ENCODE assay signal across 8 cellular contexts in the genomic region with DNA sequence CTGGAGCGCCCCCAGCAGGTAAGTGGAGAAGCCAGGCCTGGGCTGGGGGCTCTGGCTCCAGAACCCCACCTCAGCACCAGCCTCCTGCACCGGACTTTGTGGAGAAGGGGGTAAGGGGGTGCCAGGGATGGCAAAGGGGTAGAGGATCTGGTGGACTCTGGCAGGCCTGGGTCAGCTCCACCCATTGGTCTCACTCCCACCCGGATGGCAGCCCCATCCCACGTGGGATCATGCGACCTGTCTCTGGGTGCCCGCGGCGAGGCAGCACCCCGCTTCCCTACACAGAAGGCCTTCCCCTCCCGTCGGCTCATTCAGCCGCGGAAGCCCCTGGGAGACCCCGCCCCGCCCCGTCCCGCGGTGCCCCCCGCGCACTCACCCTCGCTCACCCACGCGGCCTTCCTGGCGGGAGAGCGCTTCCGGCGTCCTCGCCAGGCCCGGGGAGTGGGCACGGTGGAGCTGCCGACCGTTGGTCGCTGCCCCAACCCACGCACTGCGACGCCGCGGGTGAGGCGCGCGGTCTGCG. TPM values are rescaled to one million over a fixed set of nuclear protein-coding genes. Genes with fewer than 3 reads are reported as not detected.
DNase-seq lines count a peak whose midpoint lies in the region; ATAC-seq and TF ChIP-seq lines count a peak whose summit lies in the region.

No MANE protein-coding gene starts in this region.

- peak in 6 of 7 experiments; percentile 9 to 45 (median 26) for DNase-seq in CD8-positive, alpha-beta T cell
- peak; percentile 72 for DNase-seq in GM19238 (ENCODE audit: insufficient read length, low spot score)
- peak; percentile 30 for DNase-seq in T-helper 22 cell (ENCODE audit: low read depth)
- DNase-seq in colonic mucosa = peak; percentile 51
- peak; percentile 68 for DNase-seq in lower lobe of right lung
- DNase-seq in NCI-H345 treated with DMSO at 0.1 percent for 48 hours (lab: John Stamatoyannopoulos, UW; ENCODE audit: unreplicated experiment) = no peak

- H3K9me3 Mint-ChIP-seq in CD8-positive, alpha-beta T cell = no peaks in the 10 kb centered on the region

- peak overlapping the region; percentile 82 for H3K4me3 Mint-ChIP-seq in CD8-positive, alpha-beta T cell

- H3K27me3 Mint-ChIP-seq in CD8-positive, alpha-beta T cell (ENCODE audit: low read depth) = no peaks in the 10 kb centered on the region

- intact Hi-C loops in CD8-positive, alpha-beta T cell (cut with DNase I, micrococcal nuclease) = loop anchor here (1.0 to 5.0 kb wide), 5 partner anchors 32 to 188 kb away; a partner anchor contains a TSS
- intact Hi-C loops in colonic mucosa (cut with DNase I) (no loop called here), lower lobe of right lung (cut with DNase I) (no loop called here)

- ATAC-seq in CD8-positive, alpha-beta T cell = peak; percentile 53
- peak; percentile 33 for ATAC-seq in HG03442 (IDR thresholded peaks at IDR 0.05; ENCODE audit: unreplicated experiment)
- ATAC-seq in lower lobe of right lung = peak; percentile 48 to 65

- H3K27me3 ChIP-seq in CD8-positive, alpha-beta T cell (ENCODE audit: insufficient read depth, low read length) = no peaks in the 10 kb centered on the region
- H3K27me3 ChIP-seq in colonic mucosa (no peaks in the 10 kb centered on the region), lower lobe of right lung (ENCODE audit: low read depth) (no peaks in the 10 kb centered on the region), subcutaneous abdominal adipose tissue (ENCODE audit: control insufficient read depth in 5 of 5, insufficient read depth in 4 of 5, low read length in 5 of 5) (no peaks in the 10 kb centered on the region)

- H3K4me1 Mint-ChIP-seq in CD8-positive, alpha-beta T cell (ENCODE audit: low read depth) = peaks cover 17% of the 10 kb centered on the region

- POLR2A ChIA-PET in CD8-positive, alpha-beta T cell (lab: Charles Lee) = no interaction called here

- peak overlapping the region; percentile 81 to 84 for H3K9ac ChIP-seq in colonic mucosa (ENCODE audit: low read depth in 2 of 2, low read length in 2 of 2)
- peak overlapping the region in 4 of 5 donors; percentile 54 to 80 (median 76) for H3K9ac ChIP-seq in subcutaneous abdominal adipose tissue (ENCODE audit: low read length in 5 of 5)

- no peaks in the 10 kb centered on the region for H3K9me3 ChIP-seq in CD8-positive, alpha-beta T cell (ENCODE audit: low read length)
- no peaks in the 10 kb centered on the region for H3K9me3 ChIP-seq in colonic mucosa
- H3K9me3 ChIP-seq in lower lobe of right lung = no peaks in the 10 kb centered on the region
- H3K9me3 ChIP-seq in subcutaneous abdominal adipose tissue (ENCODE audit: control insufficient read depth in 5 of 5, low read length in 5 of 5) = no peaks in the 10 kb centered on the region

- CTCF ChIA-PET in CD8-positive, alpha-beta T cell (lab: Charles Lee) = interaction anchor here (0.9 to 1.5 kb wide), 3 partner anchors 9 to 19 kb away, joined by 3 to 10 read pairs (median 4); no protein-coding TSS in a partner anchor

- H3K4me3 ChIP-seq in CD8-positive, alpha-beta T cell (ENCODE audit: low read depth, low read length) = peak overlapping the region; percentile 84
- H3K4me3 ChIP-seq in colonic mucosa = peak overlapping the region; percentile 63
- peak overlapping the region; percentile 76 for H3K4me3 ChIP-seq in lower lobe of right lung
- H3K4me3 ChIP-seq in subcutaneous abdominal adipose tissue (ENCODE audit: low read depth in 1 of 5, low read length in 5 of 5) = peak overlapping the region; percentile 58 to 76 (median 69)

- TF ChIP-seq CTCF in CD8-positive, alpha-beta T cell (IDR thresholded peaks at IDR 0.05) = no peak
- TF ChIP-seq CTCF in colonic mucosa (IDR thresholded peaks at IDR 0.05) (peak; percentile 23), lower lobe of right lung (IDR thresholded peaks at IDR 0.05) (no peak)

- peak overlapping the region; percentile 53 for H3K27ac ChIP-seq in CD8-positive, alpha-beta T cell (ENCODE audit: low read depth, low read length)
- H3K27ac ChIP-seq in colonic mucosa (peak overlapping the region; percentile 48), lower lobe of right lung (peak overlapping the region; percentile 78), subcutaneous abdominal adipose tissue (ENCODE audit: low read depth, low read length) (peak overlapping the region; percentile 79)

- H3K4me1 ChIP-seq in CD8-positive, alpha-beta T cell (ENCODE audit: insufficient read depth, low read length) = peaks cover 21% of the 10 kb centered on the region
- H3K4me1 ChIP-seq in colonic mucosa (no peaks in the 10 kb centered on the region), lower lobe of right lung (peaks cover 21% of the 10 kb centered on the region), subcutaneous abdominal adipose tissue (ENCODE audit: control insufficient read depth in 5 of 5, insufficient read depth in 5 of 5, low read length in 5 of 5) (peaks cover 2 to 28% (median 24%) of the 10 kb centered on the region in 5 donors)

- H3K36me3 Mint-ChIP-seq in CD8-positive, alpha-beta T cell = peaks cover 29% of the 10 kb centered on the region

- peak overlapping the region; percentile 66 for H3K27ac Mint-ChIP-seq in CD8-positive, alpha-beta T cell

- peaks cover 5% of the 10 kb centered on the region for H3K36me3 ChIP-seq in CD8-positive, alpha-beta T cell (ENCODE audit: insufficient read depth, low read length)
- no peaks in the 10 kb centered on the region for H3K36me3 ChIP-seq in colonic mucosa
- peaks cover 4% of the 10 kb centered on the region for H3K36me3 ChIP-seq in lower lobe of right lung
- H3K36me3 ChIP-seq in subcutaneous abdominal adipose tissue (ENCODE audit: control insufficient read depth in 5 of 5, insufficient read depth in 5 of 5, low read length in 5 of 5) = peaks cover 0 to 19% (median 4%) of the 10 kb centered on the region in 5 donors

RNA-seq across cellular contexts. Expression of a gene that starts 0.5 kb away (rescaled TPM):
- total RNA-seq in CD8-positive, alpha-beta T cell = 10 to 100 TPM; 11.3 to 13.7 TPM
- total RNA-seq in colonic mucosa (10 to 100 TPM; 13.1 to 14.7 TPM), lower lobe of right lung (12.4 TPM)

RNA-seq across cellular contexts. Expression of a gene that starts 30.1 kb away (rescaled TPM):
- total RNA-seq in CD8-positive, alpha-beta T cell = 1 to 10 TPM; 2.0 to 2.1 TPM
- total RNA-seq in colonic mucosa = 1 to 10 TPM in 1 of 2 donors, under 1 TPM in 1; 0.48 to 2.1 TPM
- total RNA-seq in lower lobe of right lung = 2.8 TPM

RNA-seq across cellular contexts. Expression of a gene that starts 31.6 kb away (rescaled TPM):
- 10 to 100 TPM; 15.2 to 18.7 TPM for total RNA-seq in CD8-positive, alpha-beta T cell
- total RNA-seq in colonic mucosa (10 to 100 TPM; 21.6 to 47.2 TPM), lower lobe of right lung (67.7 TPM)

RNA-seq across cellular contexts. Expression of a gene that starts 47.7 kb away (rescaled TPM):
- not detected for total RNA-seq in CD8-positive, alpha-beta T cell
- total RNA-seq in colonic mucosa (under 1 TPM in 1 of 2 donors, not detected in 1; 0.24 TPM), lower lobe of right lung (0.74 TPM)

RNA-seq across cellular contexts. Expression of a gene that starts 47.8 kb away (rescaled TPM):
- not detected for total RNA-seq in CD8-positive, alpha-beta T cell
- total RNA-seq in colonic mucosa (1 to 10 TPM in 1 of 2 donors, not detected in 1; 1.1 TPM), lower lobe of right lung (42.1 TPM)

Comparison
In these comparisons a context has a peak if more than half of its experiments do, and no peak if none do; other contexts are left out.
1. intact Hi-C loops: an anchor here in CD8-positive, alpha-beta T cell (1.0 to 5.0 kb wide); none called in colonic mucosa and lower lobe of right lung.